Comparison of ENCODE assay signal across 2 cellular contexts in the genomic region with DNA sequence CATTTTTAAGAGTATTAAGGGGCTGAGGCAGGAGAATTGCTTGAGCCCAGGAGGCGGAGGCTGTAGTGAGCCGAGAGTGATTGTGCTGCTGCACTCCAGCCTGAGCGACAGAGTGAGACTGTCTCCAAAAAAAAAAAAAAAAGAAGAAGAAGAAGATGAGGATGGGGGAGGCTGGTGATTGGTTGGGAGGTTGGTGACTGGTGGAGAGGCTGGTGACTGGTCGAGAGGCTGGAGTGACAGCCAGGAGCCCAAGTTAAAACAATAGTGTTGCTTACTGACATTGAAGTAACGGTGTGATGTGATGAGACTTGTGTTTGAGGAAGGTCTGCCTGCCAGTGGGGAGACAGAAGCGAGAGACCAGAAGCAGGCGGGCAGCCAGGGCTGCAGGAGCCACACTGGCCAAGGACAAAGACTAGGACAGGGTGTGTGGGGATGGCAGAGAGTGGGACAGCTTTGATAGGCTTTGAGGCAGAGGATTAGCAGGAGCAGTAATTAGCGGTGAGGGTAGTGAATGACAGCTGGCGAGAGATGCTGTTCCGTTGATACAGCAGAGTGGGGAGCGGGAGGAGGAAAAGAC.
TF ChIP-seq lines count a peak whose summit lies in the region.

No MANE protein-coding gene starts in this region.

TF ChIP-seq in HEK293, 187 proteins besides CTCF, POLR2A, EP300 and RAD21:
- TF ChIP-seq ZNF785 (tag by site-specific recombination; IDR thresholded peaks at IDR 0.05) = no peak
- TF ChIP-seq ZNF544 (tag by site-specific recombination; IDR thresholded peaks at IDR 0.05) = no peak
- no peak for TF ChIP-seq HOXD13 (CRISPR knock-in tag; IDR thresholded peaks at IDR 0.05; ENCODE audit: borderline replicate concordance)
- TF ChIP-seq HOXA7 (CRISPR knock-in tag; IDR thresholded peaks at IDR 0.05; ENCODE audit: borderline replicate concordance) = no peak
- TF ChIP-seq ZNF600 (tag by site-specific recombination; IDR thresholded peaks at IDR 0.05) = 0 out of 2 replicates have a peak, but pooled peaks have one; percentile 25
- peak; percentile 40 for TF ChIP-seq ZNF341 (tag by site-specific recombination; IDR thresholded peaks at IDR 0.05; ENCODE audit: low read depth)
- no peak for TF ChIP-seq KLF1 (tag by site-specific recombination; IDR thresholded peaks at IDR 0.05)
- no peak for TF ChIP-seq ZNF184 (tag by site-specific recombination; IDR thresholded peaks at IDR 0.05)
- TF ChIP-seq, protein P1, sequence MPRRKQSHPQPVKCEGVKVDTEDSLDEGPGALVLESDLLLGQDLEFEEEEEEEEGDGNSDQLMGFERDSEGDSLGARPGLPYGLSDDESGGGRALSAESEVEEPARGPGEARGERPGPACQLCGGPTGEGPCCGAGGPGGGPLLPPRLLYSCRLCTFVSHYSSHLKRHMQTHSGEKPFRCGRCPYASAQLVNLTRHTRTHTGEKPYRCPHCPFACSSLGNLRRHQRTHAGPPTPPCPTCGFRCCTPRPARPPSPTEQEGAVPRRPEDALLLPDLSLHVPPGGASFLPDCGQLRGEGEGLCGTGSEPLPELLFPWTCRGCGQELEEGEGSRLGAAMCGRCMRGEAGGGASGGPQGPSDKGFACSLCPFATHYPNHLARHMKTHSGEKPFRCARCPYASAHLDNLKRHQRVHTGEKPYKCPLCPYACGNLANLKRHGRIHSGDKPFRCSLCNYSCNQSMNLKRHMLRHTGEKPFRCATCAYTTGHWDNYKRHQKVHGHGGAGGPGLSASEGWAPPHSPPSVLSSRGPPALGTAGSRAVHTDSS (tag by site-specific recombination; IDR thresholded peaks at IDR 0.05) = peak; percentile 66; the same call in 1 of the 2 replicates
- no peak for TF ChIP-seq ZFP3 (tag by site-specific recombination; IDR thresholded peaks at IDR 0.05; ENCODE audit: low read depth)
- TF ChIP-seq SP2 (tag by site-specific recombination; IDR thresholded peaks at IDR 0.05) = 0 out of 2 replicates have a peak, but pooled peaks have one; percentile 28

TF ChIP-seq in GM12878, 131 proteins besides CTCF, POLR2A, EP300 and RAD21:
- TF ChIP-seq SUPT20H (IDR thresholded peaks at IDR 0.05; ENCODE audit: borderline replicate concordance, control insufficient read depth, low read depth, low read length) (no peak), IKZF1 (conservative IDR thresholded peaks at IDR 0.05) (no peak)
- TF ChIP-seq, protein P2, sequence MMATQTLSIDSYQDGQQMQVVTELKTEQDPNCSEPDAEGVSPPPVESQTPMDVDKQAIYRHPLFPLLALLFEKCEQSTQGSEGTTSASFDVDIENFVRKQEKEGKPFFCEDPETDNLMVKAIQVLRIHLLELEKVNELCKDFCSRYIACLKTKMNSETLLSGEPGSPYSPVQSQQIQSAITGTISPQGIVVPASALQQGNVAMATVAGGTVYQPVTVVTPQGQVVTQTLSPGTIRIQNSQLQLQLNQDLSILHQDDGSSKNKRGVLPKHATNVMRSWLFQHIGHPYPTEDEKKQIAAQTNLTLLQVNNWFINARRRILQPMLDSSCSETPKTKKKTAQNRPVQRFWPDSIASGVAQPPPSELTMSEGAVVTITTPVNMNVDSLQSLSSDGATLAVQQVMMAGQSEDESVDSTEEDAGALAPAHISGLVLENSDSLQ (IDR thresholded peaks at IDR 0.05) = peak; percentile 86
- TF ChIP-seq, protein P3, sequence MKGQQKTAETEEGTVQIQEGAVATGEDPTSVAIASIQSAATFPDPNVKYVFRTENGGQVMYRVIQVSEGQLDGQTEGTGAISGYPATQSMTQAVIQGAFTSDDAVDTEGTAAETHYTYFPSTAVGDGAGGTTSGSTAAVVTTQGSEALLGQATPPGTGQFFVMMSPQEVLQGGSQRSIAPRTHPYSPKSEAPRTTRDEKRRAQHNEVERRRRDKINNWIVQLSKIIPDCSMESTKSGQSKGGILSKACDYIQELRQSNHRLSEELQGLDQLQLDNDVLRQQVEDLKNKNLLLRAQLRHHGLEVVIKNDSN (IDR thresholded peaks at IDR 0.05; ENCODE audit: borderline replicate concordance, extremely low read length, insufficient read depth, low read depth, low read length) = no peak
- TF ChIP-seq, protein P4, sequence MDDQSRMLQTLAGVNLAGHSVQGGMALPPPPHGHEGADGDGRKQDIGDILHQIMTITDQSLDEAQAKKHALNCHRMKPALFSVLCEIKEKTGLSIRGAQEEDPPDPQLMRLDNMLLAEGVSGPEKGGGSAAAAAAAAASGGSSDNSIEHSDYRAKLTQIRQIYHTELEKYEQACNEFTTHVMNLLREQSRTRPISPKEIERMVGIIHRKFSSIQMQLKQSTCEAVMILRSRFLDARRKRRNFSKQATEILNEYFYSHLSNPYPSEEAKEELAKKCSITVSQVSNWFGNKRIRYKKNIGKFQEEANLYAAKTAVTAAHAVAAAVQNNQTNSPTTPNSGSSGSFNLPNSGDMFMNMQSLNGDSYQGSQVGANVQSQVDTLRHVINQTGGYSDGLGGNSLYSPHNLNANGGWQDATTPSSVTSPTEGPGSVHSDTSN (IDR thresholded peaks at IDR 0.05; ENCODE audit: insufficient replicate concordance, low read depth, low read length) = peak; percentile 56
